In genomic region chr2:79294994-79295393, GRCh38 we compare ENCODE assay signal across 17 cellular contexts.
DNase-seq lines count a peak whose midpoint lies in the region; ATAC-seq lines count a peak whose summit lies in the region.
"Had no signal": no experiment of that assay in that cellular context is flagged by ENCODE, and none has a peak within 500 bp of the region (broad histone marks: within the 10 kb centered on the region; RNA-seq: fewer than 3 reads in every experiment).

No MANE protein-coding gene starts in this region.

- ATAC-seq in GM21723 (IDR thresholded peaks at IDR 0.05; ENCODE audit: unreplicated experiment) = no peak
- ATAC-seq: GM12878 had no signal

- DNase-seq in caudate nucleus (lab: John Stamatoyannopoulos, UW) (no peak), globus pallidus (ENCODE audit: low spot score) (peak; percentile 34), midbrain (lab: John Stamatoyannopoulos, UW) (peak; percentile 3), T-helper 2 cell (no peak), SIG-M5 (lab: John Stamatoyannopoulos, UW) (no peak), iPS-NIHi7 (ENCODE audit: extremely low spot score) (no peak)
- DNase-seq: BE2C; C1 segment of cervical spinal cord; CD4-positive, CD25-positive, alpha-beta regulatory T cell; CD8-positive, alpha-beta memory T cell; COR-L47; DMS 273 treated with DMSO at 0.1 percent for 48 hours; DMS53; DND-41; EL had no signal

- peak overlapping the region; percentile 1 for H3K27ac ChIP-seq in caudate nucleus (ENCODE audit: low read depth, low read length)

Comparison
In these comparisons a context has a peak if more than half of its experiments do, and no peak if none do; other contexts are left out.
1. DNase-seq: peak in globus pallidus (single experiment) and midbrain (single experiment); none in caudate nucleus (0 of 61), T-helper 2 cell (0 of 5), SIG-M5 (single experiment) and iPS-NIHi7 (single experiment).